Comparison of ENCODE assay signal across 1 cellular context in genomic region chr10:11757452-11757819, GRCh38.
TF ChIP-seq lines count a peak whose summit lies in the region.

No MANE protein-coding gene starts in this region.

TF ChIP-seq in K562, 482 proteins besides CTCF, POLR2A, EP300 and RAD21 (continued from another document and continues in another):
- 0 out of 2 replicates have a peak, but pooled peaks have one; percentile 2 for TF ChIP-seq NFIX (CRISPR knock-in tag; IDR thresholded peaks at IDR 0.05; ENCODE audit: low read depth)
- TF ChIP-seq NCOA6 (IDR thresholded peaks at IDR 0.05), result no peak
- peak in 1 of 2 experiments; percentile 93; a peak in 2 of 4 replicates for TF ChIP-seq HDAC1 (IDR thresholded peaks at IDR 0.05)
- no peak for TF ChIP-seq SREBF1 (IDR thresholded peaks at IDR 0.05; ENCODE audit: borderline replicate concordance, low read depth, low read length)
- peak; percentile 77 for TF ChIP-seq PKNOX1 (IDR thresholded peaks at IDR 0.05)
- no peak for TF ChIP-seq PPARD (CRISPR knock-in tag; IDR thresholded peaks at IDR 0.05)
- TF ChIP-seq, protein P1, sequence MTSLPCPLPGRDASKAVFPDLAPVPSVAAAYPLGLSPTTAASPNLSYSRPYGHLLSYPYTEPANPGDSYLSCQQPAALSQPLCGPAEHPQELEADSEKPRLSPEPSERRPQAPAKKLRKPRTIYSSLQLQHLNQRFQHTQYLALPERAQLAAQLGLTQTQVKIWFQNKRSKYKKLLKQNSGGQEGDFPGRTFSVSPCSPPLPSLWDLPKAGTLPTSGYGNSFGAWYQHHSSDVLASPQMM (CRISPR knock-in tag; IDR thresholded peaks at IDR 0.05), result no peak
- TF ChIP-seq CBFA2T3 (IDR thresholded peaks at IDR 0.05), result peak; percentile 82
- TF ChIP-seq, protein P2, sequence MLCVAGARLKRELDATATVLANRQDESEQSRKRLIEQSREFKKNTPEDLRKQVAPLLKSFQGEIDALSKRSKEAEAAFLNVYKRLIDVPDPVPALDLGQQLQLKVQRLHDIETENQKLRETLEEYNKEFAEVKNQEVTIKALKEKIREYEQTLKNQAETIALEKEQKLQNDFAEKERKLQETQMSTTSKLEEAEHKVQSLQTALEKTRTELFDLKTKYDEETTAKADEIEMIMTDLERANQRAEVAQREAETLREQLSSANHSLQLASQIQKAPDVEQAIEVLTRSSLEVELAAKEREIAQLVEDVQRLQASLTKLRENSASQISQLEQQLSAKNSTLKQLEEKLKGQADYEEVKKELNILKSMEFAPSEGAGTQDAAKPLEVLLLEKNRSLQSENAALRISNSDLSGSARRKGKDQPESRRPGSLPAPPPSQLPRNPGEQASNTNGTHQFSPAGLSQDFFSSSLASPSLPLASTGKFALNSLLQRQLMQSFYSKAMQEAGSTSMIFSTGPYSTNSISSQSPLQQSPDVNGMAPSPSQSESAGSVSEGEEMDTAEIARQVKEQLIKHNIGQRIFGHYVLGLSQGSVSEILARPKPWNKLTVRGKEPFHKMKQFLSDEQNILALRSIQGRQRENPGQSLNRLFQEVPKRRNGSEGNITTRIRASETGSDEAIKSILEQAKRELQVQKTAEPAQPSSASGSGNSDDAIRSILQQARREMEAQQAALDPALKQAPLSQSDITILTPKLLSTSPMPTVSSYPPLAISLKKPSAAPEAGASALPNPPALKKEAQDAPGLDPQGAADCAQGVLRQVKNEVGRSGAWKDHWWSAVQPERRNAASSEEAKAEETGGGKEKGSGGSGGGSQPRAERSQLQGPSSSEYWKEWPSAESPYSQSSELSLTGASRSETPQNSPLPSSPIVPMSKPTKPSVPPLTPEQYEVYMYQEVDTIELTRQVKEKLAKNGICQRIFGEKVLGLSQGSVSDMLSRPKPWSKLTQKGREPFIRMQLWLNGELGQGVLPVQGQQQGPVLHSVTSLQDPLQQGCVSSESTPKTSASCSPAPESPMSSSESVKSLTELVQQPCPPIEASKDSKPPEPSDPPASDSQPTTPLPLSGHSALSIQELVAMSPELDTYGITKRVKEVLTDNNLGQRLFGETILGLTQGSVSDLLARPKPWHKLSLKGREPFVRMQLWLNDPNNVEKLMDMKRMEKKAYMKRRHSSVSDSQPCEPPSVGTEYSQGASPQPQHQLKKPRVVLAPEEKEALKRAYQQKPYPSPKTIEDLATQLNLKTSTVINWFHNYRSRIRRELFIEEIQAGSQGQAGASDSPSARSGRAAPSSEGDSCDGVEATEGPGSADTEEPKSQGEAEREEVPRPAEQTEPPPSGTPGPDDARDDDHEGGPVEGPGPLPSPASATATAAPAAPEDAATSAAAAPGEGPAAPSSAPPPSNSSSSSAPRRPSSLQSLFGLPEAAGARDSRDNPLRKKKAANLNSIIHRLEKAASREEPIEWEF (CRISPR knock-in tag; IDR thresholded peaks at IDR 0.05), result no peak
- peak; percentile 76 for TF ChIP-seq CCNT2 (IDR thresholded peaks at IDR 0.05; ENCODE audit: borderline replicate concordance, extremely low read depth, insufficient read length, low read depth, low read length)
- peak; percentile 31; the same call in 1 of the 2 replicates for TF ChIP-seq NBN (IDR thresholded peaks at IDR 0.05; ENCODE audit: low read depth)
- TF ChIP-seq ZZZ3 (IDR thresholded peaks at IDR 0.05), result no peak
- TF ChIP-seq ILK (tag; IDR thresholded peaks at IDR 0.05; ENCODE audit: borderline replicate concordance, low read depth), result no peak
- TF ChIP-seq COPS2 (conservative IDR thresholded peaks at IDR 0.05), result no peak
- TF ChIP-seq NR4A1 (CRISPR knock-in tag; IDR thresholded peaks at IDR 0.05), result no peak
- TF ChIP-seq NR4A1 (tag; IDR thresholded peaks at IDR 0.05), result no peak
- TF ChIP-seq JUN (IDR thresholded peaks at IDR 0.05; ENCODE audit: borderline replicate concordance, low read depth, low read length), result peak; percentile 24; the same call in 1 of the 2 replicates
- no peak for TF ChIP-seq JUN (CRISPR knock-in tag; IDR thresholded peaks at IDR 0.05; ENCODE audit: borderline replicate concordance)
- no peak for TF ChIP-seq OTX1 (CRISPR knock-in tag; IDR thresholded peaks at IDR 0.05)
- no peak for TF ChIP-seq ELK1 (CRISPR knock-in tag; IDR thresholded peaks at IDR 0.05)
- TF ChIP-seq RBM14 (IDR thresholded peaks at IDR 0.05; ENCODE audit: borderline replicate concordance, insufficient read depth, low read depth, low read length), result no peak
- no peak for TF ChIP-seq PTTG1 (tag; IDR thresholded peaks at IDR 0.05; ENCODE audit: low read depth)
- TF ChIP-seq, protein P3, sequence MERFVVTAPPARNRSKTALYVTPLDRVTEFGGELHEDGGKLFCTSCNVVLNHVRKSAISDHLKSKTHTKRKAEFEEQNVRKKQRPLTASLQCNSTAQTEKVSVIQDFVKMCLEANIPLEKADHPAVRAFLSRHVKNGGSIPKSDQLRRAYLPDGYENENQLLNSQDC (CRISPR knock-in tag; IDR thresholded peaks at IDR 0.05), result no peak
- TF ChIP-seq MECOM (CRISPR knock-in tag; IDR thresholded peaks at IDR 0.05), result no peak
- no peak for TF ChIP-seq ELF4 (CRISPR knock-in tag; IDR thresholded peaks at IDR 0.05)
- TF ChIP-seq, protein P4, sequence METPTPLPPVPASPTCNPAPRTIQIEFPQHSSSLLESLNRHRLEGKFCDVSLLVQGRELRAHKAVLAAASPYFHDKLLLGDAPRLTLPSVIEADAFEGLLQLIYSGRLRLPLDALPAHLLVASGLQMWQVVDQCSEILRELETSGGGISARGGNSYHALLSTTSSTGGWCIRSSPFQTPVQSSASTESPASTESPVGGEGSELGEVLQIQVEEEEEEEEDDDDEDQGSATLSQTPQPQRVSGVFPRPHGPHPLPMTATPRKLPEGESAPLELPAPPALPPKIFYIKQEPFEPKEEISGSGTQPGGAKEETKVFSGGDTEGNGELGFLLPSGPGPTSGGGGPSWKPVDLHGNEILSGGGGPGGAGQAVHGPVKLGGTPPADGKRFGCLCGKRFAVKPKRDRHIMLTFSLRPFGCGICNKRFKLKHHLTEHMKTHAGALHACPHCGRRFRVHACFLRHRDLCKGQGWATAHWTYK (CRISPR knock-in tag; IDR thresholded peaks at IDR 0.05), result no peak
- TF ChIP-seq E2F3 (CRISPR knock-in tag; IDR thresholded peaks at IDR 0.05), result no peak
- no peak for TF ChIP-seq DIDO1 (tag; IDR thresholded peaks at IDR 0.05; ENCODE audit: low read depth)
- TF ChIP-seq, protein P5, sequence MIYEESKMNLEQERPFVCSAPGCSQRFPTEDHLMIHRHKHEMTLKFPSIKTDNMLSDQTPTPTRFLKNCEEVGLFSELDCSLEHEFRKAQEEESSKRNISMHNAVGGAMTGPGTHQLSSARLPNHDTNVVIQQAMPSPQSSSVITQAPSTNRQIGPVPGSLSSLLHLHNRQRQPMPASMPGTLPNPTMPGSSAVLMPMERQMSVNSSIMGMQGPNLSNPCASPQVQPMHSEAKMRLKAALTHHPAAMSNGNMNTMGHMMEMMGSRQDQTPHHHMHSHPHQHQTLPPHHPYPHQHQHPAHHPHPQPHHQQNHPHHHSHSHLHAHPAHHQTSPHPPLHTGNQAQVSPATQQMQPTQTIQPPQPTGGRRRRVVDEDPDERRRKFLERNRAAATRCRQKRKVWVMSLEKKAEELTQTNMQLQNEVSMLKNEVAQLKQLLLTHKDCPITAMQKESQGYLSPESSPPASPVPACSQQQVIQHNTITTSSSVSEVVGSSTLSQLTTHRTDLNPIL (CRISPR knock-in tag; IDR thresholded peaks at IDR 0.05), result no peak
- peak; percentile 64; the same call in 1 of the 2 replicates for TF ChIP-seq LEF1 (IDR thresholded peaks at IDR 0.05)
- TF ChIP-seq ILF3 (IDR thresholded peaks at IDR 0.05; ENCODE audit: borderline replicate concordance), result no peak
- TF ChIP-seq RNF2 (IDR thresholded peaks at IDR 0.05), result no peak
- TF ChIP-seq RBBP5 (IDR thresholded peaks at IDR 0.05; ENCODE audit: borderline replicate concordance, insufficient read depth, low read length, poor library complexity, severe bottlenecking), result no peak
- no peak for TF ChIP-seq TSC22D4 (tag; IDR thresholded peaks at IDR 0.05)
- TF ChIP-seq E2F1 (CRISPR knock-in tag; IDR thresholded peaks at IDR 0.05), result no peak
- no peak for TF ChIP-seq ZNF668 (CRISPR knock-in tag; IDR thresholded peaks at IDR 0.05)
- no peak for TF ChIP-seq CREBBP (IDR thresholded peaks at IDR 0.05; ENCODE audit: low read depth, low read length)
- TF ChIP-seq, protein P6, sequence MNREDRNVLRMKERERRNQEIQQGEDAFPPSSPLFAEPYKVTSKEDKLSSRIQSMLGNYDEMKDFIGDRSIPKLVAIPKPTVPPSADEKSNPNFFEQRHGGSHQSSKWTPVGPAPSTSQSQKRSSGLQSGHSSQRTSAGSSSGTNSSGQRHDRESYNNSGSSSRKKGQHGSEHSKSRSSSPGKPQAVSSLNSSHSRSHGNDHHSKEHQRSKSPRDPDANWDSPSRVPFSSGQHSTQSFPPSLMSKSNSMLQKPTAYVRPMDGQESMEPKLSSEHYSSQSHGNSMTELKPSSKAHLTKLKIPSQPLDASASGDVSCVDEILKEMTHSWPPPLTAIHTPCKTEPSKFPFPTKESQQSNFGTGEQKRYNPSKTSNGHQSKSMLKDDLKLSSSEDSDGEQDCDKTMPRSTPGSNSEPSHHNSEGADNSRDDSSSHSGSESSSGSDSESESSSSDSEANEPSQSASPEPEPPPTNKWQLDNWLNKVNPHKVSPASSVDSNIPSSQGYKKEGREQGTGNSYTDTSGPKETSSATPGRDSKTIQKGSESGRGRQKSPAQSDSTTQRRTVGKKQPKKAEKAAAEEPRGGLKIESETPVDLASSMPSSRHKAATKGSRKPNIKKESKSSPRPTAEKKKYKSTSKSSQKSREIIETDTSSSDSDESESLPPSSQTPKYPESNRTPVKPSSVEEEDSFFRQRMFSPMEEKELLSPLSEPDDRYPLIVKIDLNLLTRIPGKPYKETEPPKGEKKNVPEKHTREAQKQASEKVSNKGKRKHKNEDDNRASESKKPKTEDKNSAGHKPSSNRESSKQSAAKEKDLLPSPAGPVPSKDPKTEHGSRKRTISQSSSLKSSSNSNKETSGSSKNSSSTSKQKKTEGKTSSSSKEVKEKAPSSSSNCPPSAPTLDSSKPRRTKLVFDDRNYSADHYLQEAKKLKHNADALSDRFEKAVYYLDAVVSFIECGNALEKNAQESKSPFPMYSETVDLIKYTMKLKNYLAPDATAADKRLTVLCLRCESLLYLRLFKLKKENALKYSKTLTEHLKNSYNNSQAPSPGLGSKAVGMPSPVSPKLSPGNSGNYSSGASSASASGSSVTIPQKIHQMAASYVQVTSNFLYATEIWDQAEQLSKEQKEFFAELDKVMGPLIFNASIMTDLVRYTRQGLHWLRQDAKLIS (CRISPR knock-in tag; IDR thresholded peaks at IDR 0.05), result no peak
- no peak for TF ChIP-seq ZBTB43 (CRISPR knock-in tag; IDR thresholded peaks at IDR 0.05)
- TF ChIP-seq MAFF (IDR thresholded peaks at IDR 0.05; ENCODE audit: low read length), result peak; percentile 69
- no peak for TF ChIP-seq ZNF174 (CRISPR knock-in tag; IDR thresholded peaks at IDR 0.05)
- no peak for TF ChIP-seq SRSF9 (IDR thresholded peaks at IDR 0.05; ENCODE audit: borderline replicate concordance, low read depth, low read length)
- no peak for TF ChIP-seq NR3C1 (CRISPR knock-in tag; IDR thresholded peaks at IDR 0.05)
- no peak for TF ChIP-seq CREB3 (tag; conservative IDR thresholded peaks at IDR 0.05; ENCODE audit: low read depth)
- TF ChIP-seq BDP1 (IDR thresholded peaks at IDR 0.05; ENCODE audit: insufficient read depth, insufficient read length), result no peak
- TF ChIP-seq BACH1 (tag; IDR thresholded peaks at IDR 0.05), result peak; percentile 51; the same call in 1 of the 2 replicates
- no peak for TF ChIP-seq SUPT5H (IDR thresholded peaks at IDR 0.05)
- peak; percentile 77 for TF ChIP-seq SMARCA4 (IDR thresholded peaks at IDR 0.05)
- no peak for TF ChIP-seq NR2F6 (CRISPR knock-in tag; IDR thresholded peaks at IDR 0.05)
- TF ChIP-seq MCM7 (IDR thresholded peaks at IDR 0.05), result no peak
- TF ChIP-seq NCOA4 (IDR thresholded peaks at IDR 0.05; ENCODE audit: partially characterized antibody), result no peak
- no peak for TF ChIP-seq ZFP30 (CRISPR knock-in tag; IDR thresholded peaks at IDR 0.05; ENCODE audit: borderline replicate concordance)
- no peak for TF ChIP-seq GATAD2B (IDR thresholded peaks at IDR 0.05; ENCODE audit: borderline replicate concordance)
- TF ChIP-seq CSDE1 (IDR thresholded peaks at IDR 0.05), result no peak
